Comparison of ENCODE assay signal across 26 cellular contexts in genomic region chr12:114700392-114701103, GRCh38. TPM values are rescaled to one million over a fixed set of nuclear protein-coding genes. Genes with fewer than 3 reads are reported as not detected.
A peak's percentile ranks its signal among the peaks of the same experiment; 100 is the strongest.
DNase-seq lines count a peak whose midpoint lies in the region; ATAC-seq and TF ChIP-seq lines count a peak whose summit lies in the region.
"Had no signal": no experiment of that assay in that cellular context is flagged by ENCODE, and none has a peak within 500 bp of the region (broad histone marks: within the 10 kb centered on the region; RNA-seq: fewer than 3 reads in every experiment).

No MANE protein-coding gene starts in this region.

- TF ChIP-seq CTCF in mesothelial cell of epicardium (IDR thresholded peaks at IDR 0.05; ENCODE audit: unreplicated experiment) = no peak
- TF ChIP-seq CTCF in thyroid gland (IDR thresholded peaks at IDR 0.05) = peak in 1 of 6 experiments; percentile 5

- peaks cover 1% of the 10 kb centered on the region for H3K36me3 Mint-ChIP-seq in activated CD8-positive, alpha-beta memory T cell treated with anti-CD3 and anti-CD28 coated beads, Interleukin-2, amount 10 ng/mL, durations not matched to agents 7 days and 5 days
- no peaks in the 10 kb centered on the region for H3K36me3 Mint-ChIP-seq in mesothelial cell of epicardium
- H3K36me3 Mint-ChIP-seq: activated naive CD8-positive, alpha-beta T cell had no signal

- H3K4me3 ChIP-seq in thyroid gland (replicated peaks in 1 of 3) = peak overlapping the region in 1 of 3 donors; percentile 6
- no peak overlapping the region for H3K4me3 ChIP-seq in right cardiac atrium (ENCODE audit: low read length)
- H3K4me3 ChIP-seq: coronary artery, K562, left ventricle myocardium inferior, spleen, tibial nerve had no signal

- CTCF ChIA-PET in activated CD8-positive, alpha-beta memory T cell treated with anti-CD3 and anti-CD28 coated beads, Interleukin-2, amount 10 ng/mL, durations not matched to agents 7 days and 5 days (lab: Charles Lee) = no interaction called here

- no peaks in the 10 kb centered on the region for H3K27me3 ChIP-seq in thyroid gland
- H3K27me3 ChIP-seq in right cardiac atrium (ENCODE audit: control insufficient read depth, insufficient read depth) = peaks cover under 1% of the 10 kb centered on the region

- intact Hi-C loops in thyroid gland (cut with DNase I) = no loop called here
- intact Hi-C loops in right cardiac atrium (cut with DNase I) = no loop called here

- H3K4me1 Mint-ChIP-seq in activated CD8-positive, alpha-beta memory T cell treated with anti-CD3 and anti-CD28 coated beads, Interleukin-2, amount 10 ng/mL, durations not matched to agents 7 days and 5 days = no peaks in the 10 kb centered on the region
- H3K4me1 Mint-ChIP-seq in mesothelial cell of epicardium = peaks cover 79% of the 10 kb centered on the region
- H3K4me1 Mint-ChIP-seq: CD8-positive, alpha-beta memory T cell had no signal

- no peak for DNase-seq in activated CD8-positive, alpha-beta memory T cell treated with anti-CD3 and anti-CD28 coated beads, Interleukin-2, amount 10 ng/mL, durations not matched to agents 7 days and 5 days
- DNase-seq in activated CD8-positive, alpha-beta memory T cell treated with anti-CD3 and anti-CD28 coated beads, Interleukin-2, amount 50 U/mL, for 4 hours = no peak
- DNase-seq in ecto neural progenitor cell (ENCODE audit: low spot score) = peak; percentile 55
- DNase-seq in mesothelial cell of epicardium (ENCODE audit: low spot score in 2 of 2, unreplicated experiment in 2 of 2) = no peak
- DNase-seq in thyroid gland = peak; percentile 59 to 71
- no peak for DNase-seq in activated naive CD4-positive, alpha-beta T cell treated with Interleukin-2 at 50 U/mL for 16 hours
- DNase-seq in right cardiac atrium = no peak
- no peak for DNase-seq in stimulated activated CD4-positive, alpha-beta T cell treated with anti-CD3 and anti-CD28 coated beads, Interleukin-2, amount 100 ng/mL, for 48 hours
- DNase-seq: activated T-cell treated with anti-CD3 and anti-CD28 coated beads, Interleukin-2, amount 50 U/mL, for 4 hours; CD8-positive, alpha-beta memory T cell; GF-D8; glutamatergic neuron; left ventricle myocardium inferior; NCI-H187; NCI-H226; NCI-H774; spleen; stimulated activated CD4-positive, alpha-beta T cell treated with anti-CD3 and anti-CD28 coated beads, Interleukin-4, amount 100 ng/mL, for 4 hours; T-helper 9 cell had no signal

- 17 to 26% methylated on average over 28 to 33 of the region's 33 CpGs for WGBS in thyroid gland, 2 donors
- WGBS in right cardiac atrium = 20% methylated on average over 33 of the region's 33 CpGs

- H3K27ac ChIP-seq in thyroid gland = peak overlapping the region; percentile 97 to 99 (median 99)
- no peak overlapping the region for H3K27ac ChIP-seq in right cardiac atrium (ENCODE audit: low read length)
- H3K27ac ChIP-seq: 22Rv1, coronary artery, left ventricle myocardium inferior, spleen, tibial nerve had no signal

- H3K9me3 ChIP-seq in thyroid gland (no peaks in the 10 kb centered on the region), right cardiac atrium (ENCODE audit: control insufficient read depth, low read length) (no peaks in the 10 kb centered on the region)
- H3K9me3 ChIP-seq: left ventricle myocardium inferior, tibial nerve had no signal

- peaks cover 36 to 52% of the 10 kb centered on the region in 2 donors for H3K4me1 ChIP-seq in thyroid gland
- H3K4me1 ChIP-seq in right cardiac atrium (ENCODE audit: control insufficient read depth, insufficient read depth, low read length) = no peaks in the 10 kb centered on the region

- ATAC-seq in activated CD8-positive, alpha-beta memory T cell treated with anti-CD3 and anti-CD28 coated beads, Interleukin-2, amount 10 ng/mL, durations not matched to agents 7 days and 5 days = no peak
- no peak for ATAC-seq in right cardiac atrium
- ATAC-seq: activated T-cell treated with anti-CD3 and anti-CD28 coated beads, Interleukin-2, amount 50 U/mL, for 4 hours; K562 had no signal

- no peaks in the 10 kb centered on the region for H3K9me3 Mint-ChIP-seq in activated CD8-positive, alpha-beta memory T cell treated with anti-CD3 and anti-CD28 coated beads, Interleukin-2, amount 10 ng/mL, durations not matched to agents 7 days and 5 days (ENCODE audit: low read depth)
- no peaks in the 10 kb centered on the region for H3K9me3 Mint-ChIP-seq in mesothelial cell of epicardium
- H3K9me3 Mint-ChIP-seq: activated T-cell treated with anti-CD3 and anti-CD28 coated beads, Interleukin-2, amount 50 U/mL, for 4 hours; stimulated activated naive CD8-positive, alpha-beta T cell treated with anti-CD3 and anti-CD28 coated beads, Interleukin-15, Interleukin-2, amounts not matched to agents 100 ng/mL and 50 ng/mL, for 24 hours had no signal

- peak overlapping the region; percentile 17 for H3K27ac Mint-ChIP-seq in activated CD8-positive, alpha-beta memory T cell treated with anti-CD3 and anti-CD28 coated beads, Interleukin-2, amount 10 ng/mL, durations not matched to agents 7 days and 5 days
- peak overlapping the region; percentile 100 for H3K27ac Mint-ChIP-seq in mesothelial cell of epicardium
- H3K27ac Mint-ChIP-seq: activated naive CD8-positive, alpha-beta T cell; CD8-positive, alpha-beta memory T cell; stimulated activated naive CD8-positive, alpha-beta T cell treated with anti-CD3 and anti-CD28 coated beads, Interleukin-15, Interleukin-2, amounts not matched to agents 100 ng/mL and 50 ng/mL, for 24 hours had no signal

- H3K4me3 Mint-ChIP-seq in activated CD8-positive, alpha-beta memory T cell treated with anti-CD3 and anti-CD28 coated beads, Interleukin-2, amount 10 ng/mL, durations not matched to agents 7 days and 5 days = no peak overlapping the region
- peak overlapping the region; percentile 92 for H3K4me3 Mint-ChIP-seq in mesothelial cell of epicardium
- H3K4me3 Mint-ChIP-seq: activated naive CD8-positive, alpha-beta T cell; activated T-cell treated with anti-CD3 and anti-CD28 coated beads, Interleukin-2, amount 50 U/mL, for 4 hours; CD8-positive, alpha-beta memory T cell; stimulated activated naive CD8-positive, alpha-beta T cell treated with anti-CD3 and anti-CD28 coated beads, Interleukin-15, Interleukin-2, amounts not matched to agents 100 ng/mL and 50 ng/mL, for 24 hours had no signal

- H3K36me3 ChIP-seq in thyroid gland = no peaks in the 10 kb centered on the region
- H3K36me3 ChIP-seq: left ventricle myocardium inferior, spleen, tibial nerve had no signal

- H3K27me3 Mint-ChIP-seq in activated CD8-positive, alpha-beta memory T cell treated with anti-CD3 and anti-CD28 coated beads, Interleukin-2, amount 10 ng/mL, durations not matched to agents 7 days and 5 days = peaks cover 77% of the 10 kb centered on the region
- no peaks in the 10 kb centered on the region for H3K27me3 Mint-ChIP-seq in mesothelial cell of epicardium (ENCODE audit: low read depth)

- peak in 1 of 2 donors; percentile 26 for TF ChIP-seq POLR2A in thyroid gland (IDR thresholded peaks at IDR 0.05)

RNA-seq across cellular contexts. Expression of gene TBX3, which starts 16.6 kb away (rescaled TPM):
- not detected for total RNA-seq in activated CD8-positive, alpha-beta memory T cell treated with anti-CD3 and anti-CD28 coated beads, Interleukin-2, amount 10 ng/mL, durations not matched to agents 7 days and 5 days
- total RNA-seq in mesothelial cell of epicardium (409 to 427 TPM (median 425 TPM) in 3 replicates), thyroid gland (100 to 1,000 TPM; 104 to 258 (median 192) TPM), right cardiac atrium (10 to 100 TPM in 1 of 4 donors, 1 to 10 TPM in 3; 7.6 to 19.0 (median 9.0) TPM)
- 13.9 TPM for polyA plus RNA-seq in right cardiac atrium
- total RNA-seq: CD8-positive, alpha-beta memory T cell; OCI-LY7 had no signal
- polyA plus RNA-seq: CD8-positive, alpha-beta memory T cell had no signal

Comparison
In these comparisons a context has a peak if more than half of its experiments do, and no peak if none do; other contexts are left out.
1. DNase-seq: peak in ecto neural progenitor cell (single experiment) and thyroid gland (2 of 2); none in activated CD8-positive, alpha-beta memory T cell treated with anti-CD3 and anti-CD28 coated beads, Interleukin-2, amount 10 ng/mL, durations not matched to agents 7 days and 5 days (single experiment), activated CD8-positive, alpha-beta memory T cell treated with anti-CD3 and anti-CD28 coated beads, Interleukin-2, amount 50 U/mL, for 4 hours (single experiment), mesothelial cell of epicardium (0 of 2), activated naive CD4-positive, alpha-beta T cell treated with Interleukin-2 at 50 U/mL for 16 hours (single experiment), right cardiac atrium (0 of 3) and stimulated activated CD4-positive, alpha-beta T cell treated with anti-CD3 and anti-CD28 coated beads, Interleukin-2, amount 100 ng/mL, for 48 hours (0 of 2).
2. RNA of gene TBX3, which starts 16.6 kb away (total RNA-seq): 409 to 427 TPM in mesothelial cell of epicardium, 104 to 258 TPM in thyroid gland and 7.6 to 19.0 TPM in right cardiac atrium; not detected in activated CD8-positive, alpha-beta memory T cell treated with anti-CD3 and anti-CD28 coated beads, Interleukin-2, amount 10 ng/mL, durations not matched to agents 7 days and 5 days; every median in the first group is over 4 times any median in the second.